19 cellular contexts compared by ENCODE assay signal in the genomic region with DNA sequence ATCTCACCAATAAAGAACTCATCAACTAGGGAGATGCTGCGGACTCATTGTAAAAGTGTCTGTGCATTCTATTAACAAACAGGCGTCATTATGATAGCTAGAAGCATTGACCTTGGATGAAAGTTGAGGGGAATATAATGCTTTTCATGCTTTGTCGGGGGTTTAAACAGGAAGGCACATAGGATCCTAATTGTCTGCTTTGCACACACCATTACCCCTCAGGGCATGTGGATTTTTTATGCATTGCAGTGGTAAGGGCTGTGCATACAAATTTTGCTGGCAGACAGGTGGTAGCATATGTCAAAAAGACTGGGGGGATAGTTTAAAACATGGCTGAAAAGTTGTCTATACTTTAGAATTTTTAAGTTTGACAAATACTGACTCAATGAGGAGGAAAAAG.
"Had no signal": no experiment of that assay in that cellular context is flagged by ENCODE, and none has a peak within 500 bp of the region (broad histone marks: within the 10 kb centered on the region; RNA-seq: fewer than 3 reads in every experiment).

No MANE protein-coding gene starts in this region.

- H2AFZ ChIP-seq: parathyroid adenoma had no signal

- ATAC-seq: activated CD8-positive, alpha-beta T cell treated with anti-CD3 and anti-CD28 coated beads, Interleukin-2, amount 10 ng/mL, durations not matched to agents 7 days and 5 days; body of pancreas; left lung; right cardiac atrium; stimulated activated naive CD8-positive, alpha-beta T cell treated with anti-CD3 and anti-CD28 coated beads, Interleukin-15, Interleukin-2, amounts not matched to agents 100 U/mL and 50 U/mL, for 24 hours had no signal

- H3K9me3 ChIP-seq: body of pancreas, left lung, upper lobe of left lung had no signal

- H3K27me3 ChIP-seq: body of pancreas, cardiac muscle cell, left lung, upper lobe of left lung had no signal

- H3K4me1 ChIP-seq: body of pancreas, left lung, parathyroid adenoma, upper lobe of left lung had no signal

- H3K4me3 ChIP-seq: body of pancreas, cardiac muscle cell, left lung, lung, upper lobe of left lung had no signal

- DNase-seq: activated CD4-positive, alpha-beta T cell treated with anti-CD3 and anti-CD28 coated beads for 1 hour; activated CD4-positive, alpha-beta T cell treated with anti-CD3 and anti-CD28 coated beads, Interleukin-2, amount 50 U/mL, for 1 hour; activated CD8-positive, alpha-beta T cell treated with anti-CD3 and anti-CD28 coated beads, Interleukin-2, amount 10 ng/mL, durations not matched to agents 7 days and 5 days; activated gamma-delta T cell treated with Interleukin-2 at 50 U/mL for 16 hours; anterior cingulate cortex; body of pancreas; cortex of kidney; kidney; left lung; naive B cell; nucleus accumbens; right cardiac atrium; stimulated activated CD4-positive, alpha-beta T cell treated with anti-CD3 and anti-CD28 coated beads, Interleukin-4, amount 100 ng/mL, for 4 hours; stimulated activated naive CD8-positive, alpha-beta T cell treated with anti-CD3 and anti-CD28 coated beads, Interleukin-15, Interleukin-2, amounts not matched to agents 100 U/mL and 50 U/mL, for 24 hours; upper lobe of left lung had no signal

- H3K79me2 ChIP-seq: parathyroid adenoma had no signal

- H3K27ac ChIP-seq: body of pancreas, cardiac muscle cell, epithelial cell of prostate, left lung, parathyroid adenoma, upper lobe of left lung had no signal

- H3K9ac ChIP-seq: parathyroid adenoma had no signal

- H3K36me3 ChIP-seq: cardiac muscle cell, left lung, upper lobe of left lung had no signal
